Comparison of ENCODE assay signal across 1 cellular context in genomic region chr20:361562-361961, GRCh38.
A peak's percentile ranks its signal among the peaks of the same experiment; 100 is the strongest.
TF ChIP-seq lines count a peak whose summit lies in the region.

No MANE protein-coding gene starts in this region.

TF ChIP-seq in GM12878, 131 proteins besides CTCF, POLR2A, EP300 and RAD21:
- TF ChIP-seq CBX5 (IDR thresholded peaks at IDR 0.05; ENCODE audit: low read depth) (no peak), CEBPB (IDR thresholded peaks at IDR 0.05; ENCODE audit: borderline replicate concordance in 1 of 2, low read depth in 2 of 2, low read length in 2 of 2) (no peak), POU2F2 (IDR thresholded peaks at IDR 0.05; ENCODE audit: borderline replicate concordance, low read depth, low read length) (0 out of 3 replicates have a peak, but pooled peaks have one; percentile 38), BCL11A (IDR thresholded peaks at IDR 0.05; ENCODE audit: low read depth, low read length) (no peak), RBBP5 (conservative IDR thresholded peaks at IDR 0.05) (no peak), PAX5 (IDR thresholded peaks at IDR 0.05; ENCODE audit: borderline replicate concordance, low read depth, low read length) (peak; percentile 89), ZNF217 (IDR thresholded peaks at IDR 0.05) (no peak), SUPT20H (IDR thresholded peaks at IDR 0.05; ENCODE audit: borderline replicate concordance, control insufficient read depth, low read depth, low read length) (no peak), BACH1 (IDR thresholded peaks at IDR 0.05; ENCODE audit: borderline replicate concordance) (no peak), TBL1XR1 (IDR thresholded peaks at IDR 0.05; ENCODE audit: low read depth, low read length) (no peak)
